Comparison of ENCODE assay signal across 28 cellular contexts in the genomic region with DNA sequence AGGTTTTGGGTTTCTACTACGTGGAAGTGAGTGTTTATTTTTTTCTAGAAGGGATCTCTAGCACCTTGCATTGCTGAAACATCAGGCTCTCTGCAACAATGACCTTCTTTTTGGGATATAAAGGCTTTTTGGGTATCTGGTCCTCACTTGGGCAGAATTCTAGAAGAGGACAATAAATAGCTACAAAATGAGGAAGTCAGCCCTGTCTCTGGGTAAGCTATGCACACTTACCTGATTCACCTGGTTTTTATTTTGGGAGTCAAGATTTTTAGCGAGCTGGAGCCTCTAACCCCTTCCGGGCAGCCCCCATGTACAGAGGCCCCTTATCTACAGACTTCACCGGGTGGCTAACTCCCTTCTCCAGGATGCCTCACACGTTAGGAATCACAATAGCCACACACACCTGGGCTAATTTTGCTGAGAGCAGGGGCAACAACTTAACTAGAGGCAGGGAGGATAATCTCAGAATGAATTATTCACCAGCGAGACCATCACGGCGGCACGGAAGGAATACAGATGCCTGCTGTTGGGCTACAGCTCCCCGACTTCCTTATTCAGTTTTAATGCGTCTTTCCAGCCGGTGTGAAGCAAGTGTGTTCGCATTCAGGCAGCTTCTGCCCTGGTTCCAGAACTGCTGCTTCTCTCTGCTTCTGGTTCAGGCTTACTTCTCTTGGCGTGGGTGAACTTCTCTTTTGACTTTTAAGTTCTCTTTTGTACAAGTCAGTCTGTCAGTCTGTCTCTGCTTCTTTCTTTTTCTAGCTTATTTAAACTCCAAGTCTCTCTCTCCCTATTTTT.
DNase-seq lines count a peak whose midpoint lies in the region; ATAC-seq, FAIRE-seq and TF ChIP-seq lines count a peak whose summit lies in the region.
"Had no signal": no experiment of that assay in that cellular context is flagged by ENCODE, and none has a peak within 500 bp of the region (broad histone marks: within the 10 kb centered on the region; RNA-seq: fewer than 3 reads in every experiment).

No MANE protein-coding gene starts in this region.

- H3K56ac ChIP-seq in H1 (replicated peaks; ENCODE audit: insufficient read length, low read depth, low read length) = no peak overlapping the region

- H2BK12ac ChIP-seq in H1 (ENCODE audit: low read depth, low read length) = no peak overlapping the region

- H3K79me1 ChIP-seq in H1 (ENCODE audit: low read depth, low read length) = no peaks in the 10 kb centered on the region

- H3K36me3 Mint-ChIP-seq in activated naive CD4-positive, alpha-beta T cell treated with anti-CD3 and anti-CD28 coated beads for 36 hours (ENCODE audit: low read depth) = no peaks in the 10 kb centered on the region
- H3K36me3 Mint-ChIP-seq: activated CD4-positive, alpha-beta memory T cell treated with anti-CD3 and anti-CD28 coated beads for 36 hours; brain; CD14-positive monocyte; naive B cell had no signal

- CTCF ChIA-PET in H1 (lab: Charles Lee; ENCODE audit: partially characterized antibody) = interaction anchor here (0.6 to 2.4 kb wide), 8 partner anchors 9 to 214 kb away, joined by 3 to 11 read pairs (median 3); no protein-coding TSS in a partner anchor
- CTCF ChIA-PET in activated naive CD4-positive, alpha-beta T cell treated with anti-CD3 and anti-CD28 coated beads for 36 hours (lab: Charles Lee) = no interaction called here

- no peak overlapping the region for H4K5ac ChIP-seq in H1 (ENCODE audit: insufficient read length, low read depth, low read length)

- no peak overlapping the region for H3K27ac Mint-ChIP-seq in activated naive CD4-positive, alpha-beta T cell treated with anti-CD3 and anti-CD28 coated beads for 36 hours
- H3K27ac Mint-ChIP-seq: activated CD4-positive, alpha-beta memory T cell treated with anti-CD3 and anti-CD28 coated beads for 36 hours; naive B cell had no signal

- POLR2A ChIA-PET in H1 (lab: Charles Lee; ENCODE audit: partially characterized antibody) = no interaction called here

- no peak for TF ChIP-seq CTCF in H1 (IDR thresholded peaks at IDR 0.05; ENCODE audit: control extremely low read depth in 1 of 3, insufficient read depth in 1 of 3, low read depth in 1 of 3, low read length in 3 of 3)

- no peak overlapping the region for H3K4me3 ChIP-seq in H1 (ENCODE audit: extremely low read depth in 1 of 4, insufficient read depth in 2 of 4, low read depth in 3 of 4, low read length in 4 of 4)
- H3K4me3 ChIP-seq: SK-N-MC, upper lobe of left lung had no signal

- H4K20me1 ChIP-seq in H1 (replicated peaks in 1 of 2; ENCODE audit: control insufficient read depth in 1 of 2, insufficient read depth in 2 of 2, low read length in 2 of 2) = no peaks in the 10 kb centered on the region

- DNase-seq in CD1c-positive myeloid dendritic cell (ENCODE audit: extremely low spot score) (peak; percentile 87), MV-4-11 (lab: John Stamatoyannopoulos, UW) (peak; percentile 55), H1 (ENCODE audit: low read depth in 1 of 2, low spot score in 2 of 2) (no peak), mucosa of gallbladder (ENCODE audit: low spot score) (peak; percentile 12), NCI-H1436 (lab: John Stamatoyannopoulos, UW) (no peak)
- DNase-seq in activated naive CD4-positive, alpha-beta T cell treated with anti-CD3 and anti-CD28 coated beads for 36 hours = no peak
- DNase-seq: activated CD4-positive, alpha-beta memory T cell treated with anti-CD3 and anti-CD28 coated beads for 36 hours; activated gamma-delta T cell; effector CD4-positive, alpha-beta T cell; erythroblast; foreskin fibroblast; mesenchymal stem cell; naive B cell; NCI-H1105 treated with DMSO at 0.1 percent for 48 hours; NCI-H2081 treated with DMSO at 0.1 percent for 48 hours; NCI-H446 treated with DMSO at 0.1 percent for 48 hours; NK-92 treated with Interleukin-12 subunit alpha and Interleukin-12 subunit beta, amount 100 ng/mL, for 24 hours; occipital lobe; retina; stimulated activated CD4-positive, alpha-beta T cell treated with anti-CD3 and anti-CD28 coated beads, Interleukin-12 subunit alpha, Interleukin-12 subunit beta, amount 100 ng/mL, for 4 hours; T-helper 9 cell had no signal

- H2BK5ac ChIP-seq in H1 (ENCODE audit: low read depth, low read length) = no peak overlapping the region

- H4K91ac ChIP-seq in H1 (replicated peaks; ENCODE audit: insufficient read length, low read length) = no peak overlapping the region

- H3K79me2 ChIP-seq in H1 (ENCODE audit: control insufficient read depth in 1 of 2, insufficient read depth in 2 of 2, low read length in 2 of 2) = no peaks in the 10 kb centered on the region

- 60% methylated on average over 14 of the region's 14 CpGs; no CpG with 5 or more reads in 1 of the 2 experiments for WGBS in H1 (ENCODE audit: extremely low coverage in 1 of 2, insufficient coverage in 1 of 2, insufficient read length in 1 of 2, insufficient replicate concordance in 2 of 2, low coverage in 1 of 2, low lambda C conversion rate in 2 of 2, missing lambda C conversion rate in 1 of 2), 2 experiments

- no peak overlapping the region for H2AK5ac ChIP-seq in H1 (ENCODE audit: low read depth, low read length)

- H3K27me3 Mint-ChIP-seq in activated naive CD4-positive, alpha-beta T cell treated with anti-CD3 and anti-CD28 coated beads for 36 hours (ENCODE audit: low read depth) = peaks cover 43% of the 10 kb centered on the region

- H2BK15ac ChIP-seq in H1 (ENCODE audit: low read length) = no peak overlapping the region

- no peak overlapping the region for H2BK120ac ChIP-seq in H1 (replicated peaks; ENCODE audit: low read depth, low read length)

- H3K9ac ChIP-seq in H1 (replicated peaks in 1 of 4; ENCODE audit: extremely low read depth in 1 of 4, low read depth in 3 of 4, low read length in 3 of 4) = no peak overlapping the region

- 0 out of 7 replicates have a peak, but pooled peaks cover 0 to 2% (median 0%) of the 10 kb centered on the region in 4 experiments for H3K27me3 ChIP-seq in H1 (replicated peaks in 1 of 4; ENCODE audit: control insufficient read depth in 3 of 4, extremely low read depth in 1 of 4, insufficient read depth in 3 of 4, low read length in 3 of 4)
- H3K27me3 ChIP-seq: upper lobe of left lung had no signal

- H3K27ac ChIP-seq in H1 (ENCODE audit: low read depth, low read length) = no peak overlapping the region
- H3K27ac ChIP-seq: SK-N-MC, upper lobe of left lung had no signal

- TF ChIP-seq EP300 in H1 (IDR thresholded peaks at IDR 0.05; ENCODE audit: borderline replicate concordance in 1 of 2, low read depth in 2 of 2, low read length in 2 of 2) = no peak

- TF ChIP-seq POLR2A in H1 (IDR thresholded peaks at IDR 0.05; ENCODE audit: control extremely low read depth in 1 of 2, low read depth in 2 of 2, low read length in 2 of 2) = no peak

- H2BK20ac ChIP-seq in H1 (ENCODE audit: low read length) = no peak overlapping the region

- peaks cover 0 to 6% (median 0%) of the 10 kb centered on the region in 4 experiments; a peak in 1 of 7 replicates for H3K4me1 ChIP-seq in H1 (replicated peaks in 1 of 4; ENCODE audit: control insufficient read depth in 3 of 4, insufficient read depth in 4 of 4, low read length in 3 of 4)

- H3K9me3 ChIP-seq in H1 (ENCODE audit: insufficient read depth in 2 of 2, low read depth in 1 of 2, low read length in 1 of 2) = no peaks in the 10 kb centered on the region
- H3K9me3 ChIP-seq: upper lobe of left lung had no signal

- H3K4me1 Mint-ChIP-seq in activated naive CD4-positive, alpha-beta T cell treated with anti-CD3 and anti-CD28 coated beads for 36 hours (ENCODE audit: low read depth) = peaks cover 4% of the 10 kb centered on the region
- H3K4me1 Mint-ChIP-seq: naive B cell had no signal

- H3K23ac ChIP-seq in H1 (ENCODE audit: insufficient read length) = no peak overlapping the region

- no peak overlapping the region for H3K14ac ChIP-seq in H1 (ENCODE audit: insufficient read length)

- H3K4me3 Mint-ChIP-seq in activated naive CD4-positive, alpha-beta T cell treated with anti-CD3 and anti-CD28 coated beads for 36 hours = no peak overlapping the region
- H3K4me3 Mint-ChIP-seq: activated CD4-positive, alpha-beta memory T cell treated with anti-CD3 and anti-CD28 coated beads for 36 hours had no signal

- H3K9me3 Mint-ChIP-seq in activated naive CD4-positive, alpha-beta T cell treated with anti-CD3 and anti-CD28 coated beads for 36 hours = no peaks in the 10 kb centered on the region
- H3K9me3 Mint-ChIP-seq: activated CD4-positive, alpha-beta memory T cell treated with anti-CD3 and anti-CD28 coated beads for 36 hours; brain; CD14-positive monocyte had no signal

- H3K23me2 ChIP-seq in H1 (ENCODE audit: low read depth, low read length) = no peaks in the 10 kb centered on the region

- H3K4me2 ChIP-seq in H1 (ENCODE audit: insufficient read depth in 1 of 2, low read depth in 2 of 2, low read length in 2 of 2) = peak overlapping the region in 1 of 2 experiments; percentile 26; a peak in 2 of 4 replicates

- TF ChIP-seq RAD21 in H1 (IDR thresholded peaks at IDR 0.05 in 1 of 2, conservative IDR thresholded peaks at IDR 0.05 in 1 of 2; ENCODE audit: low read depth in 2 of 2, low read length in 2 of 2) = no peak

- no peak overlapping the region for H4K8ac ChIP-seq in H1 (ENCODE audit: extremely low read depth, insufficient read depth, low read length)

- no peak overlapping the region for H3K4ac ChIP-seq in H1 (replicated peaks; ENCODE audit: insufficient read length, low read depth, low read length)

- no peak for FAIRE-seq in H1 (lab: Jason Lieb, UNC)
- FAIRE-seq: GM18507 had no signal

- ATAC-seq in GM18909 (IDR thresholded peaks at IDR 0.05; ENCODE audit: poor library complexity, unreplicated experiment) (no peak), HG02798 (IDR thresholded peaks at IDR 0.05; ENCODE audit: poor library complexity, unreplicated experiment) (no peak)

- H2AFZ ChIP-seq in H1 (ENCODE audit: low read length) = peak overlapping the region; percentile 75

- H3K36me3 ChIP-seq in H1 (ENCODE audit: control insufficient read depth in 2 of 4, insufficient read depth in 4 of 4, low read length in 3 of 4) = no peaks in the 10 kb centered on the region
- H3K36me3 ChIP-seq: upper lobe of left lung had no signal

- H3K18ac ChIP-seq in H1 (ENCODE audit: extremely low read depth, low read length) = no peak overlapping the region

- intact Hi-C loops in activated naive CD4-positive, alpha-beta T cell treated with anti-CD3 and anti-CD28 coated beads for 36 hours (cut with micrococcal nuclease) = no loop called here

TF ChIP-seq in H1, 55 proteins besides CTCF, POLR2A, EP300 and RAD21 (continues in another document):
- TF ChIP-seq RBBP5 (IDR thresholded peaks at IDR 0.05; ENCODE audit: borderline replicate concordance, low read depth, low read length) (no peak), SIN3A (conservative IDR thresholded peaks at IDR 0.05 in 1 of 2, IDR thresholded peaks at IDR 0.05 in 1 of 2; ENCODE audit: low read depth in 1 of 2, low read length in 2 of 2) (no peak), SUZ12 (IDR thresholded peaks at IDR 0.05; ENCODE audit: low read length) (no peak), SP4 (IDR thresholded peaks at IDR 0.05; ENCODE audit: low read length) (no peak), KDM5A (IDR thresholded peaks at IDR 0.05; ENCODE audit: low read length) (no peak), KDM1A (IDR thresholded peaks at IDR 0.05; ENCODE audit: borderline replicate concordance, low read length) (no peak)

Comparison
In these comparisons a context has a peak if more than half of its experiments do, and no peak if none do; other contexts are left out.
1. DNase-seq: peak in CD1c-positive myeloid dendritic cell (single experiment), MV-4-11 (single experiment) and mucosa of gallbladder (single experiment); none in H1 (0 of 2), NCI-H1436 (single experiment) and activated naive CD4-positive, alpha-beta T cell treated with anti-CD3 and anti-CD28 coated beads for 36 hours (single experiment).